Comparison of ENCODE assay signal across 8 cellular contexts in genomic region chr10:70146489-70147488, GRCh38. TPM values are rescaled to one million over a fixed set of nuclear protein-coding genes. Genes with fewer than 3 reads are reported as not detected.
DNase-seq lines count a peak whose midpoint lies in the region; ATAC-seq and TF ChIP-seq lines count a peak whose summit lies in the region.

TSS of gene TYSND1 (minus strand) at chr10:70146700. CDS start at chr10:70146586, 114 bp downstream.

- H2AFZ ChIP-seq in SK-N-SH (ENCODE audit: low read depth): 0 out of 2 replicates have a peak within 1 kb of the TSS, but pooled peaks have one; percentile 61

- TF ChIP-seq EP300 in SK-N-SH (IDR thresholded peaks at IDR 0.05; ENCODE audit: borderline replicate concordance in 1 of 2, low read depth in 1 of 2, low read length in 1 of 2) (no peak; a peak in 1 of 4 replicates), suprapubic skin (IDR thresholded peaks at IDR 0.05) (peak; percentile 4)

- H3F3A ChIP-seq in SK-N-SH (replicated peaks; ENCODE audit: insufficient read depth): peaks cover 37% of the 10 kb centered on the region

- TF ChIP-seq RAD21 in SK-N-SH (IDR thresholded peaks at IDR 0.05; ENCODE audit: low read length): peak; percentile 73

- H3K27me3 ChIP-seq in SK-N-SH (ENCODE audit: insufficient read depth) (no peaks in the 10 kb centered on the region), suprapubic skin (no peaks in the 10 kb centered on the region)

- H3K9me2 ChIP-seq in SK-N-SH: no peaks in the 10 kb centered on the region

- WGBS in SK-N-SH (ENCODE audit: low lambda C conversion rate): 4% methylated on average over 22 of the region's 40 CpGs
- WGBS in suprapubic skin: 1% methylated on average over 38 of the region's 40 CpGs

- no peaks in the 10 kb centered on the region for H4K20me1 ChIP-seq in SK-N-SH (ENCODE audit: insufficient read depth)

- peak; percentile 93 for ATAC-seq in HG02588 (IDR thresholded peaks at IDR 0.05; ENCODE audit: unreplicated experiment)

- CTCF ChIA-PET in SK-N-SH (lab: Yijun Ruan, JAX): interaction anchor here (0.6 to 10.8 kb wide), 52 partner anchors 8 to 1304 kb away, joined by 3 to 157 read pairs (median 4); partner anchors contain the start of genes AIFM2 and MACROH2A2

- TF ChIP-seq POLR2A in suprapubic skin (IDR thresholded peaks at IDR 0.05): peak in 1 of 2 donors; percentile 55

- H3K4me3 ChIP-seq in SK-N-SH (ENCODE audit: low read depth in 2 of 2, low read length in 1 of 2): peak within 1 kb of the TSS; percentile 68 to 71
- peak within 1 kb of the TSS; percentile 91 for H3K4me3 ChIP-seq in suprapubic skin

- H3K9ac ChIP-seq in SK-N-SH: peak within 1 kb of the TSS; percentile 78; the same call in 1 of the 2 replicates

- H3K27ac ChIP-seq in SK-N-SH (ENCODE audit: low read depth in 2 of 2, low read length in 1 of 2): peak within 1 kb of the TSS; percentile 91 to 92
- H3K27ac ChIP-seq in suprapubic skin: peak within 1 kb of the TSS; percentile 98

- peaks cover 19 to 28% of the 10 kb centered on the region in 2 experiments for H3K36me3 ChIP-seq in SK-N-SH (replicated peaks in 1 of 2; ENCODE audit: control insufficient read depth in 1 of 2, insufficient read depth in 2 of 2, low read length in 1 of 2)
- H3K36me3 ChIP-seq in suprapubic skin: peaks cover 21% of the 10 kb centered on the region

- peak; percentile 98 for DNase-seq in GM10266 (ENCODE audit: extremely low spot score)
- DNase-seq in NCI-H1048 (lab: John Stamatoyannopoulos, UW): peak; percentile 99
- DNase-seq in SK-N-SH: peak; percentile 96
- DNase-seq in activated naive CD4-positive, alpha-beta T cell treated with anti-CD3 and anti-CD28 coated beads, Interleukin-2, amount 50 U/mL, for 16 hours: peak; percentile 93
- peak; percentile 97 for DNase-seq in globus pallidus (ENCODE audit: low spot score)
- peak in 55 of 56 donors; percentile 56 to 98 (median 93) for DNase-seq in nucleus accumbens (lab: John Stamatoyannopoulos, UW)
- DNase-seq in suprapubic skin (ENCODE audit: low spot score in 2 of 2): peak; percentile 98 to 99

- TF ChIP-seq CTCF in GM10266 (IDR thresholded peaks at IDR 0.05; ENCODE audit: control insufficient read depth, insufficient read depth, low read depth, missing control alignments) (peak; percentile 90), SK-N-SH (IDR thresholded peaks at IDR 0.05) (peak; percentile 60), suprapubic skin (IDR thresholded peaks at IDR 0.05) (peak; percentile 40 to 77)

- H3K4me2 ChIP-seq in SK-N-SH: peak within 1 kb of the TSS; percentile 82

- peaks cover 57% of the 10 kb centered on the region; the same call in 1 of the 2 replicates for H3K79me2 ChIP-seq in SK-N-SH (ENCODE audit: insufficient read depth)

- POLR2A ChIA-PET in SK-N-SH (lab: Yijun Ruan, JAX): interaction anchor here (0.6 to 1.5 kb wide), 10 partner anchors 10 to 1191 kb away, joined by 3 to 10 read pairs (median 4); partner anchors contain the start of genes DDX21 and SAR1A

- H3K9me3 ChIP-seq in SK-N-SH (no peaks in the 10 kb centered on the region), suprapubic skin (no peaks in the 10 kb centered on the region)

- H3K4me1 ChIP-seq in SK-N-SH (ENCODE audit: control insufficient read depth in 1 of 2, insufficient read depth in 2 of 2, low read depth in 1 of 2, low read length in 1 of 2): peaks cover 5 to 27% of the 10 kb centered on the region in 2 experiments; a peak in 3 of 4 replicates
- H3K4me1 ChIP-seq in suprapubic skin: peaks cover 39% of the 10 kb centered on the region

TF ChIP-seq in SK-N-SH, 30 proteins besides CTCF, POLR2A, EP300 and RAD21 (continues in another document):
- TF ChIP-seq TCF12 (IDR thresholded peaks at IDR 0.05): no peak
- no peak for TF ChIP-seq ZBTB33 (IDR thresholded peaks at IDR 0.05; ENCODE audit: borderline replicate concordance, low read depth)
- no peak for TF ChIP-seq TEAD4 (IDR thresholded peaks at IDR 0.05; ENCODE audit: borderline replicate concordance, insufficient read depth)
- TF ChIP-seq YY1 (IDR thresholded peaks at IDR 0.05; ENCODE audit: low read depth): no peak
- TF ChIP-seq FOSL2 (IDR thresholded peaks at IDR 0.05; ENCODE audit: borderline replicate concordance, low read depth): peak; percentile 67; the same call in 1 of the 2 replicates
- peak; percentile 35; the same call in 1 of the 2 replicates for TF ChIP-seq IRF3 (IDR thresholded peaks at IDR 0.05; ENCODE audit: low read depth, low read length)
- TF ChIP-seq REST (IDR thresholded peaks at IDR 0.05; ENCODE audit: low read depth, low read length): no peak
- TF ChIP-seq CHD2 (IDR thresholded peaks at IDR 0.05; ENCODE audit: low read length, partially characterized antibody): peak; percentile 67
- TF ChIP-seq MAX (IDR thresholded peaks at IDR 0.05; ENCODE audit: low read depth): peak; percentile 14; the same call in 1 of the 2 replicates
- TF ChIP-seq JUND (IDR thresholded peaks at IDR 0.05): peak; percentile 25; the same call in 1 of the 2 replicates
- no peak for TF ChIP-seq GABPA (IDR thresholded peaks at IDR 0.05; ENCODE audit: low read depth)
- 0 out of 2 replicates have a peak, but pooled peaks have one; percentile 17 for TF ChIP-seq FOXJ3 (CRISPR knock-in tag; IDR thresholded peaks at IDR 0.05)
- TF ChIP-seq TAF1 (IDR thresholded peaks at IDR 0.05; ENCODE audit: borderline replicate concordance, low read depth, low read length): peak; percentile 69; the same call in 1 of the 2 replicates
- TF ChIP-seq RXRA (IDR thresholded peaks at IDR 0.05; ENCODE audit: borderline replicate concordance, low read depth): no peak
- TF ChIP-seq NFIC (IDR thresholded peaks at IDR 0.05; ENCODE audit: borderline replicate concordance): no peak; the same call in 1 of the 2 replicates
- peak; percentile 25; the same call in 1 of the 2 replicates for TF ChIP-seq SIN3A (IDR thresholded peaks at IDR 0.05; ENCODE audit: borderline replicate concordance, low read depth, low read length)
- no peak; the same call in 1 of the 2 replicates for TF ChIP-seq MXI1 (IDR thresholded peaks at IDR 0.05; ENCODE audit: low read depth, low read length)
- no peak for TF ChIP-seq FOXM1 (IDR thresholded peaks at IDR 0.05; ENCODE audit: low read depth)
- peak; percentile 89 for TF ChIP-seq RFX5 (IDR thresholded peaks at IDR 0.05; ENCODE audit: low read length)

RNA-seq across cellular contexts. Expression of gene TYSND1, which starts in this region (rescaled TPM):
- 7.2 and 7.4 TPM in 2 replicates for polyA plus RNA-seq in SK-N-SH (2012; rRNA removed)
- polyA plus RNA-seq in SK-N-SH (2012; cell fraction: cytosol; rRNA removed): 3.7 and 5.3 TPM in 2 replicates
- 24.1 and 26.7 TPM in 2 replicates for polyA plus RNA-seq in SK-N-SH (2012; cell fraction: nucleus; rRNA removed)
- 10 to 100 TPM; 32.7 to 42.5 (median 35.2) TPM for total RNA-seq in suprapubic skin

Comparison
In these comparisons a context has a peak if more than half of its experiments do, and no peak if none do; other contexts are left out.
1. Peak in every context shown above with its lines: DNase-seq, ATAC-seq, H3K4me3 ChIP-seq and H3K27ac ChIP-seq.